Comparison of ENCODE assay signal across 8 cellular contexts in the genomic region with DNA sequence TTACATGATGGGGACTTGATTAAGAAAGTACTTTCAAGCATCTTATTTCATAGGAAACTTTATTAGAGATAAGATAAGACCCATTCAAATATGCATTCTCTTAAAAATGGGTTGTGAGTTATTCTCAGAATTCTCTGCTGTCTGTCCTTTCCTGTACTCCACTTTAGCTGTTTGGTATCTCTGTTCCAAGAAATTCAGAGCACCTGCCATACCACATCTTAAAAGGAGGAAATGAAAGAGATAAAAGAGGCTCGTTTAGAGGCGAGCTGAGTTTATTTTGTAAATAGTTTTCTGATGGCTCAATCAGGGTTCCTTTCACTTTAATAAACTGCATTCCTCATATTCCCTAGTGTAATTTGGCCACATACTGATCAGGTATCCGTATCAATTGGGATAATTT.
DNase-seq lines count a peak whose midpoint lies in the region; ATAC-seq and TF ChIP-seq lines count a peak whose summit lies in the region.

No MANE protein-coding gene starts in this region.

- H3K36me3 ChIP-seq in heart right ventricle (peaks cover 0 to 6% (median 0%) of the 10 kb centered on the region in 9 donors), tibial nerve (peaks cover 0 to 3% (median 0%) of the 10 kb centered on the region in 3 donors)

- no peak for TF ChIP-seq EP300 in tibial nerve (IDR thresholded peaks at IDR 0.05)

- DNase-seq in heart right ventricle: no peak
- DNase-seq in Right ventricle myocardium superior: no peak
- peak; percentile 20 for DNase-seq in amniotic epithelial cell (ENCODE audit: low read depth)
- no peak for DNase-seq in tibial nerve (ENCODE audit: low spot score in 2 of 2)
- DNase-seq in DMS153 (lab: John Stamatoyannopoulos, UW): no peak
- DNase-seq in stimulated activated naive CD4-positive, alpha-beta T cell treated with Interleukin-2 at 50 U/mL for 16 hours (lab: John Stamatoyannopoulos, UW): no peak
- no peak for DNase-seq in HPDE6-E6E7 (ENCODE audit: extremely low spot score)

- H3K27me3 ChIP-seq in heart right ventricle: no peaks in the 10 kb centered on the region
- H3K27me3 ChIP-seq in tibial nerve: no peaks in the 10 kb centered on the region

- H3K27ac ChIP-seq in heart right ventricle (peak overlapping the region in 7 of 10 donors; percentile 3 to 63 (median 25)), tibial nerve (peak overlapping the region in 3 of 4 donors; percentile 11 to 74 (median 61))

- intact Hi-C loops in heart right ventricle (cut with DNase I): loop anchor here in 4 of 10 donors (5.0 to 10.0 kb wide), 3 partner anchors 78 to 87 kb away; a partner anchor contains a TSS
- intact Hi-C loops in Right ventricle myocardium superior (cut with DNase I): no loop called here

- H3K9me3 ChIP-seq in heart right ventricle: no peaks in the 10 kb centered on the region
- H3K9me3 ChIP-seq in tibial nerve: no peaks in the 10 kb centered on the region

- peaks cover 0 to 54% (median 35%) of the 10 kb centered on the region in 9 donors for H3K4me1 ChIP-seq in heart right ventricle
- H3K4me1 ChIP-seq in tibial nerve: peaks cover 0 to 60% (median 28%) of the 10 kb centered on the region in 4 donors

- WGBS in heart right ventricle, 2 donors: 28 to 32% methylated on average over 3 of the region's 3 CpGs
- WGBS in tibial nerve, 2 donors: 29 to 30% methylated on average over 3 of the region's 3 CpGs

- no peak for TF ChIP-seq POLR2A in tibial nerve (IDR thresholded peaks at IDR 0.05)

- H3K4me3 ChIP-seq in heart right ventricle (peak overlapping the region in 1 of 10 donors; percentile 1), tibial nerve (no peak overlapping the region)

- TF ChIP-seq CTCF in heart right ventricle (IDR thresholded peaks at IDR 0.05) (no peak), tibial nerve (IDR thresholded peaks at IDR 0.05) (no peak)

- no peak for ATAC-seq in heart right ventricle
- ATAC-seq in Right ventricle myocardium superior (ENCODE audit: poor library complexity): no peak
- peak; percentile 69 for ATAC-seq in HG03342 (IDR thresholded peaks at IDR 0.05; ENCODE audit: unreplicated experiment)
